In the genomic region with DNA sequence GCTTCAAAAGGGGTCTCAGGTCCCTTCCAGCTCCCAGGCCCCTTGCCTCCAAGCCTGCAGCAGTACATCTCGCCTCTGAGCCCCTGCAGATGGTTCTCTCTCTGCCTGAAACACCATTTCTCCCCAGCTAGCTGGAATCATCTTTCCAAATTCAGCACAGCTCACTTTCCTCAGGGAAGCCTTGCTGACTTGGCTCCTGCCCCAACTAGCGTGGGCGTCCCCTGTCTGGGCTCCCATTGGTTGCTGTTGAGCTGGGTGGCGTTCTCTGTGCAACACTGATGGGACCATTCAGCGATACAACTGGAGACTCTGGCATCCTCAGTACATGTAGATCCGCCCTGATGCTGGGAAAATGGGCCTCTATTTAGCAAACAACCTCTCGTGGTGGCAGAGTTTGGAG, we compare ENCODE assay signal across 1 cellular context.
TF ChIP-seq lines count a peak whose summit lies in the region.

No MANE protein-coding gene starts in this region.

TF ChIP-seq in HCT116, 20 proteins besides CTCF, POLR2A, EP300 and RAD21 (continued from another document):
- TF ChIP-seq, protein P1, sequence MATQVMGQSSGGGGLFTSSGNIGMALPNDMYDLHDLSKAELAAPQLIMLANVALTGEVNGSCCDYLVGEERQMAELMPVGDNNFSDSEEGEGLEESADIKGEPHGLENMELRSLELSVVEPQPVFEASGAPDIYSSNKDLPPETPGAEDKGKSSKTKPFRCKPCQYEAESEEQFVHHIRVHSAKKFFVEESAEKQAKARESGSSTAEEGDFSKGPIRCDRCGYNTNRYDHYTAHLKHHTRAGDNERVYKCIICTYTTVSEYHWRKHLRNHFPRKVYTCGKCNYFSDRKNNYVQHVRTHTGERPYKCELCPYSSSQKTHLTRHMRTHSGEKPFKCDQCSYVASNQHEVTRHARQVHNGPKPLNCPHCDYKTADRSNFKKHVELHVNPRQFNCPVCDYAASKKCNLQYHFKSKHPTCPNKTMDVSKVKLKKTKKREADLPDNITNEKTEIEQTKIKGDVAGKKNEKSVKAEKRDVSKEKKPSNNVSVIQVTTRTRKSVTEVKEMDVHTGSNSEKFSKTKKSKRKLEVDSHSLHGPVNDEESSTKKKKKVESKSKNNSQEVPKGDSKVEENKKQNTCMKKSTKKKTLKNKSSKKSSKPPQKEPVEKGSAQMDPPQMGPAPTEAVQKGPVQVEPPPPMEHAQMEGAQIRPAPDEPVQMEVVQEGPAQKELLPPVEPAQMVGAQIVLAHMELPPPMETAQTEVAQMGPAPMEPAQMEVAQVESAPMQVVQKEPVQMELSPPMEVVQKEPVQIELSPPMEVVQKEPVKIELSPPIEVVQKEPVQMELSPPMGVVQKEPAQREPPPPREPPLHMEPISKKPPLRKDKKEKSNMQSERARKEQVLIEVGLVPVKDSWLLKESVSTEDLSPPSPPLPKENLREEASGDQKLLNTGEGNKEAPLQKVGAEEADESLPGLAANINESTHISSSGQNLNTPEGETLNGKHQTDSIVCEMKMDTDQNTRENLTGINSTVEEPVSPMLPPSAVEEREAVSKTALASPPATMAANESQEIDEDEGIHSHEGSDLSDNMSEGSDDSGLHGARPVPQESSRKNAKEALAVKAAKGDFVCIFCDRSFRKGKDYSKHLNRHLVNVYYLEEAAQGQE (IDR thresholded peaks at IDR 0.05; ENCODE audit: low read depth) = no peak
